ENCODE assay signal across 19 cellular contexts in genomic region chr18:70256184-70256583, GRCh38.
"Had no signal": no experiment of that assay in that cellular context is flagged by ENCODE, and none has a peak within 500 bp of the region (broad histone marks: within the 10 kb centered on the region; RNA-seq: fewer than 3 reads in every experiment).

No MANE protein-coding gene starts in this region.

- ATAC-seq: HepG2, SK-N-SH treated with all-trans-retinoic acid at 6 μM for 48 hours had no signal

- DNase-seq: IMR-90, Karpas-422, KG1, MG63, NCI-H1092, NCI-H1105 treated with DMSO at 0.1 percent for 48 hours, NCI-H1417 treated with DMSO at 0.1 percent for 48 hours, NCI-H146, NCI-H1694 treated with DMSO at 0.1 percent for 48 hours, NCI-H1930, NCI-H2081, NCI-H2107, NCI-H2227 treated with DMSO at 0.1 percent for 48 hours, NCI-H524, NCI-H526 treated with DMSO at 0.1 percent for 48 hours, NCI-H748 treated with DMSO at 0.1 percent for 48 hours, SHP77 had no signal
